1 cellular context compared by ENCODE assay signal in genomic region chr2:55102056-55102812, GRCh38.
TF ChIP-seq lines count a peak whose summit lies in the region.

No MANE protein-coding gene starts in this region.

TF ChIP-seq in GM12878, 131 proteins besides CTCF, POLR2A, EP300 and RAD21 (continued from another document):
- peak; percentile 57 for TF ChIP-seq ZBTB40 (IDR thresholded peaks at IDR 0.05; ENCODE audit: borderline replicate concordance)
